Comparison of ENCODE assay signal across 8 cellular contexts in the genomic region with DNA sequence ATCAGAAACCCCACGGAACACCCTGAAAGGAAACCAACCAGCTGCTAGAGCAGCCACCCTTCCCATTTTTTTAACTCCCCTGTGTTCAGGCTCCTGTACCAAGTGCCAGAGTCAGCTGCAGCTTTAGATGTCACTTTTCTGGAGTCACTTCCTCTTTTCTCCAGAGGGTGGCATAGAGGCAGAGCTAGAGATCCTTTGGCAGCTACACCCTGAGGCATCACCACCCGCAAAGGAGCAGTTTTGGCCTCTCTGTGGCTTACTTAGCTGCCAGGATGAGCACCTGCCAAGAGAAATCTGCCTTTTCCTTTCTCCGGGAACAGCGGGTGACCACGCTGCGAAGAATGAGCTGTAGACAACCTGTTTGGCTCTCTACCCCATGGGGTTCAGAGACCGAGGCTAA. TPM values are rescaled to one million over a fixed set of nuclear protein-coding genes. Genes with fewer than 3 reads are reported as not detected.
DNase-seq lines count a peak whose midpoint lies in the region; ATAC-seq, FAIRE-seq and TF ChIP-seq lines count a peak whose summit lies in the region.

No MANE protein-coding gene starts in this region.

- H3K79me2 ChIP-seq in HCT116 (ENCODE audit: insufficient read depth, low read length) (no peaks in the 10 kb centered on the region), fibroblast of lung (ENCODE audit: control insufficient read depth, insufficient read depth, low read length) (no peaks in the 10 kb centered on the region)

- POLR2A ChIA-PET in BJ (lab: Charles Lee) (no interaction called here), HCT116 (lab: Charles Lee) (no interaction called here)

- CTCF ChIA-PET in BJ (lab: Yijun Ruan, JAX) (interaction anchor here (0.6 to 3.3 kb wide), 16 partner anchors 17 to 417 kb away, joined by 3 to 11 read pairs (median 4); no protein-coding TSS in a partner anchor), HCT116 (lab: Charles Lee) (interaction anchor here (0.7 to 2.1 kb wide), 5 partner anchors 17 to 441 kb away, joined by 3 to 10 read pairs (median 4); no protein-coding TSS in a partner anchor)

- FAIRE-seq in small intestine (lab: Jason Lieb, UNC) = no peak

- H3K36me3 ChIP-seq in BJ (ENCODE audit: control insufficient read depth, insufficient read depth, low read length) (no peaks in the 10 kb centered on the region), HCT116 (ENCODE audit: control insufficient read depth in 1 of 2, insufficient read depth in 2 of 2, low read length in 2 of 2) (no peaks in the 10 kb centered on the region), fibroblast of lung (ENCODE audit: control insufficient read depth, insufficient read depth, low read length) (no peaks in the 10 kb centered on the region), small intestine (ENCODE audit: control insufficient read depth in 2 of 2, insufficient read depth in 2 of 2, low read length in 2 of 2) (no peaks in the 10 kb centered on the region)

- H3K4me2 ChIP-seq in HCT116 (ENCODE audit: low read length) (no peak overlapping the region), fibroblast of lung (ENCODE audit: extremely low read depth, insufficient read depth, low read length) (no peak overlapping the region)

- no peaks in the 10 kb centered on the region for H3K9me2 ChIP-seq in HCT116 (ENCODE audit: insufficient read depth)

- intact Hi-C loops in HCT116 (cut with micrococcal nuclease) = loop anchor here (5.0 kb wide), 1 partner anchor 389 kb away; no protein-coding TSS in a partner anchor

- RAD21 ChIA-PET in HCT116 (lab: Charles Lee; ENCODE audit: low non-redundant PET in 1 of 2, low total read pairs in 2 of 2, uncharacterized antibody in 2 of 2, unreplicated experiment in 2 of 2) = interaction anchor here in 1 of 2 experiments (0.6 kb wide), 1 partner anchor 396 kb away, joined by 3 read pairs; no protein-coding TSS in a partner anchor

- no peak overlapping the region for H3K27ac ChIP-seq in HCT116 (ENCODE audit: low read depth, low read length)
- H3K27ac ChIP-seq in fibroblast of lung (ENCODE audit: insufficient read depth, low read length) = no peak overlapping the region
- no peak overlapping the region for H3K27ac ChIP-seq in small intestine (ENCODE audit: low read depth in 1 of 2, low read length in 1 of 2)

- peaks cover 0 to 4% of the 10 kb centered on the region in 2 experiments; a peak in 1 of 4 replicates for H3K4me1 ChIP-seq in HCT116 (ENCODE audit: control insufficient read depth in 1 of 2, insufficient read depth in 2 of 2, low read length in 2 of 2)
- H3K4me1 ChIP-seq in fibroblast of lung (ENCODE audit: control insufficient read depth, extremely low read depth, insufficient read depth, low read length) = no peaks in the 10 kb centered on the region
- no peaks in the 10 kb centered on the region for H3K4me1 ChIP-seq in small intestine (ENCODE audit: control insufficient read depth in 2 of 2, insufficient read depth in 1 of 2, low read depth in 1 of 2, low read length in 1 of 2)

- H2AFZ ChIP-seq in HCT116 (ENCODE audit: low read depth, low read length, poor library complexity, severe bottlenecking) = no peak overlapping the region
- no peak overlapping the region for H2AFZ ChIP-seq in fibroblast of lung (ENCODE audit: low read length)

- no TSS peak for BruUV-seq in HCT116 (replicated peaks; lab: Mats Ljungman, UMichigan)

- H3K27me3 ChIP-seq in BJ (ENCODE audit: control insufficient read depth, insufficient read depth, low read length) (0 out of 2 replicates have a peak, but pooled peaks cover 1% of the 10 kb centered on the region), HCT116 (ENCODE audit: insufficient read depth, low read length) (no peaks in the 10 kb centered on the region), fibroblast of lung (ENCODE audit: control insufficient read depth, insufficient read depth, low read length) (no peaks in the 10 kb centered on the region), small intestine (ENCODE audit: control insufficient read depth in 2 of 2, insufficient read depth in 2 of 2, low read length in 2 of 2) (no peaks in the 10 kb centered on the region)

- no peak overlapping the region for H3K9ac ChIP-seq in HCT116 (ENCODE audit: low read length)
- H3K9ac ChIP-seq in fibroblast of lung (ENCODE audit: insufficient read depth, low read length) = no peak overlapping the region

- H3K9me3 ChIP-seq in HCT116 (ENCODE audit: control insufficient read depth in 1 of 2, insufficient read depth in 1 of 2, low read depth in 1 of 2, low read length in 2 of 2) (no peaks in the 10 kb centered on the region), fibroblast of lung (ENCODE audit: control insufficient read depth, insufficient read depth, low read depth, low read length) (no peaks in the 10 kb centered on the region), small intestine (ENCODE audit: control insufficient read depth, low read depth) (no peaks in the 10 kb centered on the region)

- TF ChIP-seq RAD21 in HCT116 (IDR thresholded peaks at IDR 0.05; ENCODE audit: low read depth) = no peak

- TF ChIP-seq POLR2A in HCT116 (IDR thresholded peaks at IDR 0.05; ENCODE audit: borderline replicate concordance, extremely low read depth, insufficient read depth, insufficient read length) = no peak

- peak; percentile 35 for TF ChIP-seq CTCF in BJ (IDR thresholded peaks at IDR 0.05; ENCODE audit: insufficient read depth, low read depth, low read length)
- peak; percentile 4 to 15 (median 12); a peak in 1 of 6 replicates for TF ChIP-seq CTCF in HCT116 (IDR thresholded peaks at IDR 0.05 in 2 of 3, conservative IDR thresholded peaks at IDR 0.05 in 1 of 3; ENCODE audit: borderline replicate concordance in 1 of 3, insufficient read depth in 1 of 3, low read depth in 2 of 3, low read length in 2 of 3)
- TF ChIP-seq CTCF in fibroblast of lung (conservative IDR thresholded peaks at IDR 0.05 in 1 of 2, IDR thresholded peaks at IDR 0.05 in 1 of 2; ENCODE audit: low read depth in 1 of 2, low read length in 2 of 2) = peak in 1 of 2 donors; percentile 38

- no peak overlapping the region for H3K4me3 ChIP-seq in BJ (ENCODE audit: low read depth, low read length)
- no peak overlapping the region for H3K4me3 ChIP-seq in HCT116 (replicated peaks in 1 of 2; ENCODE audit: low read depth in 1 of 2, low read length in 2 of 2)
- H3K4me3 ChIP-seq in fibroblast of lung (replicated peaks in 1 of 4; ENCODE audit: control extremely low read depth in 1 of 4, insufficient read depth in 1 of 4, low read depth in 3 of 4, low read length in 4 of 4) = no peak overlapping the region
- no peak overlapping the region for H3K4me3 ChIP-seq in small intestine (ENCODE audit: low read depth in 1 of 2, low read length in 2 of 2)

- H4K20me1 ChIP-seq in HCT116 (ENCODE audit: insufficient read depth) (no peaks in the 10 kb centered on the region), fibroblast of lung (ENCODE audit: control insufficient read depth, extremely low read depth, insufficient read depth, low read length) (peaks cover under 1% of the 10 kb centered on the region)

- no peak for DNase-seq in BJ (ENCODE audit: low read depth)
- no peak for DNase-seq in HCT116 (ENCODE audit: low read depth, low spot score)
- DNase-seq in NCI-H69 (lab: John Stamatoyannopoulos, UW) = peak; percentile 94
- peak; percentile 7 to 14 for DNase-seq in fibroblast of lung (ENCODE audit: low read depth in 2 of 2)
- peak; percentile 1 for DNase-seq in small intestine
- no peak for DNase-seq in cerebellar nuclear complex (lab: John Stamatoyannopoulos, UW)
- no peak for DNase-seq in NCI-H1048 (lab: John Stamatoyannopoulos, UW)

- ATAC-seq in HCT116 (peak; percentile 61; the same call in 1 of the 2 replicates), HG02571 (IDR thresholded peaks at IDR 0.05; ENCODE audit: unreplicated experiment) (no peak)

- WGBS in small intestine, 3 donors = 44 to 58% (median 52%) methylated on average over 7 of the region's 7 CpGs

TF ChIP-seq in HCT116, 20 proteins besides CTCF, POLR2A, EP300 and RAD21:
- TF ChIP-seq SIN3A (IDR thresholded peaks at IDR 0.05; ENCODE audit: low read depth) (no peak), ZFX (IDR thresholded peaks at IDR 0.05) (no peak)

RNA-seq across cellular contexts. Expression of a gene that starts 58.0 kb away (rescaled TPM):
- polyA plus RNA-seq in BJ (2011; rRNA removed) = 4.3 TPM in 2 replicates
- 0.57 and 0.62 TPM in 2 replicates for polyA minus RNA-seq in BJ (2011; rRNA and poly(A)+ RNA removed)
- total RNA-seq in HCT116 (2021; ENCODE audit: unreplicated experiment) = 0.05 TPM
- not detected in 2 replicates for polyA plus RNA-seq in HCT116 (2012)
- total RNA-seq in fibroblast of lung = 4.5 and 9.0 TPM in 2 replicates
- polyA plus RNA-seq in fibroblast of lung = 1.4 and 10.1 TPM in 2 replicates
- 0.98 and 6.5 TPM in 2 replicates for polyA plus RNA-seq in fibroblast of lung (2012)
- 3.9 and 5.5 TPM in 2 replicates for polyA minus RNA-seq in fibroblast of lung (ENCODE audit: low replicate concordance)
- polyA plus RNA-seq in small intestine = 10 to 100 TPM in 1 of 3 donors, under 1 TPM in 2; 0.45 to 26.9 (median 0.81) TPM

Comparison
In these comparisons a context has a peak if more than half of its experiments do, and no peak if none do; other contexts are left out.
1. DNase-seq: peak in NCI-H69 (single experiment), fibroblast of lung (2 of 2) and small intestine (single experiment); none in BJ (single experiment), HCT116 (single experiment), cerebellar nuclear complex (0 of 2) and NCI-H1048 (single experiment).